In genomic region chr10:112735041-112735690, GRCh38 we compare ENCODE assay signal across 20 cellular contexts.
DNase-seq lines count a peak whose midpoint lies in the region; ATAC-seq and TF ChIP-seq lines count a peak whose summit lies in the region.
"Had no signal": no experiment of that assay in that cellular context is flagged by ENCODE, and none has a peak within 500 bp of the region (broad histone marks: within the 10 kb centered on the region; RNA-seq: fewer than 3 reads in every experiment).

No MANE protein-coding gene starts in this region.

- DNase-seq in AG09319 (ENCODE audit: extremely low read depth, low read depth): peak; percentile 30
- peak; percentile 20 for DNase-seq in GM03348 (ENCODE audit: low spot score)
- DNase-seq in fibroblast of mammary gland (ENCODE audit: low read depth): peak; percentile 51
- DNase-seq in hypothalamus (lab: John Stamatoyannopoulos, UW): no peak
- no peak for DNase-seq in activated CD4-positive, CD25-positive, alpha-beta regulatory T cell treated with anti-CD3 and anti-CD28 coated beads, Interleukin-2, amount 50 U/mL, for 72 hours
- DNase-seq: CD4-positive, CD25-positive, alpha-beta regulatory T cell; DMS153; DND-41; HCEC 1CT; NCI-H1092; NCI-H1436 treated with DMSO at 0.1 percent for 48 hours; NCI-H187 treated with DMSO at 0.1 percent for 48 hours; NCI-H2171 treated with DMSO at 0.1 percent for 48 hours; NCI-H345; NCI-H510A treated with DMSO at 0.1 percent for 48 hours; SIG-M5 had no signal

- H3K4me3 ChIP-seq in fibroblast of mammary gland (ENCODE audit: control insufficient read depth, low read depth, low read length): no peak overlapping the region
- H3K4me3 ChIP-seq: A549, BLaER1 had no signal

- ATAC-seq in SK-N-SH treated with all-trans-retinoic acid at 6 μM for 48 hours (peak; percentile 26; the same call in 2 of the 3 replicates), GM19452 (IDR thresholded peaks at IDR 0.05; ENCODE audit: unreplicated experiment) (no peak)
- ATAC-seq: A549 had no signal

- TF ChIP-seq CTCF in AG09319 (IDR thresholded peaks at IDR 0.05; ENCODE audit: low read depth, low read length): no peak
- no peak for TF ChIP-seq CTCF in fibroblast of mammary gland (conservative IDR thresholded peaks at IDR 0.05; ENCODE audit: control insufficient read depth, insufficient read depth, low read depth, low read length)

TF ChIP-seq in SK-N-SH treated with all-trans-retinoic acid at 6 μM for 48 hours, 23 proteins besides CTCF, POLR2A, EP300 and RAD21:
- TF ChIP-seq ZC3H10 (CRISPR knock-in tag; IDR thresholded peaks at IDR 0.05) (no peak), TCF4 (CRISPR knock-in tag; IDR thresholded peaks at IDR 0.05; ENCODE audit: borderline replicate concordance) (peak; percentile 37; the same call in 1 of the 2 replicates), ISL1 (CRISPR knock-in tag; IDR thresholded peaks at IDR 0.05) (0 out of 2 replicates have a peak, but pooled peaks have one; percentile 8)
TF ChIP-seq in SK-N-SH treated with all-trans-retinoic acid at 6 μM for 48 hours: peak in this region for 2.

Comparison
In these comparisons a context has a peak if more than half of its experiments do, and no peak if none do; other contexts are left out.
1. DNase-seq: peak in AG09319 (single experiment), GM03348 (single experiment) and fibroblast of mammary gland (single experiment); none in hypothalamus (0 of 51) and activated CD4-positive, CD25-positive, alpha-beta regulatory T cell treated with anti-CD3 and anti-CD28 coated beads, Interleukin-2, amount 50 U/mL, for 72 hours (single experiment).